21 cellular contexts compared by ENCODE assay signal in the genomic region with DNA sequence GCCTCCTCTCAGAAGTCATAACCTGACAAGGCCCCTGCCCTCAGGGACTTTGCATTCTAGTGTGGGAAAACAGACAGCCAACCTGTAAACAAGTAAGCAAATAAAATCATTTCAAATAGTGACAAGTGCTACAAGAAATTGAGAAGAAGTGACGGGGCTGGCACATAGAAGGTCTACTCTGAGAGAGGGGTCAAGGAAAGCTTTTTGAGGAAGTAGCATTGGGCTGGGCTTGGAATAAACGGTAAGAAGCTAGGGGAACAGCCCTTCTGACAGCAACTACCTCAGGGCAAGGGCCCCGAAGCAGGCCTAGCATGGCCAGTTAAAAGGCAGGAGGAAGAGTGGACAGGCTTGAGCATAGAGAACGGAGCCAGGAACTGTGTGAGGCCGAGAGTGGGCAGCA. TPM values are rescaled to one million over a fixed set of nuclear protein-coding genes. Genes with fewer than 3 reads are reported as not detected.
"Had no signal": no experiment of that assay in that cellular context is flagged by ENCODE, and none has a peak within 500 bp of the region (broad histone marks: within the 10 kb centered on the region; RNA-seq: fewer than 3 reads in every experiment).

No MANE protein-coding gene starts in this region.

- H3K4me3 ChIP-seq: gastroesophageal sphincter, mucosa of descending colon, suprapubic skin, upper lobe of left lung had no signal

- DNase-seq: activated CD4-positive, alpha-beta T cell treated with anti-CD3 and anti-CD28 coated beads for 1 hour; activated CD4-positive, alpha-beta T cell treated with anti-CD3 and anti-CD28 coated beads, Interleukin-2, amount 50 U/mL, for 4 hours; activated CD8-positive, alpha-beta memory T cell treated with anti-CD3 and anti-CD28 coated beads, Interleukin-2, amount 10 ng/mL, durations not matched to agents 7 days and 5 days; activated naive CD4-positive, alpha-beta T cell treated with anti-CD3 and anti-CD28 coated beads, Interleukin-2, amount 50 U/mL, for 16 hours; activated T-cell treated with anti-CD3 and anti-CD28 coated beads, Interleukin-2, amount 50 U/mL, for 1 hour; islet precursor cell; mammary epithelial cell; mucosa of descending colon; stimulated activated CD4-positive, alpha-beta T cell treated with anti-CD3 and anti-CD28 coated beads, Interleukin-15, amount 100 ng/mL, for 24 hours; stimulated activated CD4-positive, alpha-beta T cell treated with anti-CD3 and anti-CD28 coated beads, Interleukin-4, amount 100 ng/mL, for 24 hours; stimulated activated naive CD4-positive, alpha-beta T cell treated with Interleukin-2 at 50 U/mL for 16 hours; T-helper 9 cell; upper lobe of left lung had no signal

- H3K27me3 ChIP-seq: gastroesophageal sphincter, suprapubic skin, upper lobe of left lung had no signal

- FAIRE-seq: colon, endometrium had no signal

- ATAC-seq: activated CD8-positive, alpha-beta memory T cell treated with anti-CD3 and anti-CD28 coated beads, Interleukin-2, amount 10 ng/mL, durations not matched to agents 7 days and 5 days; gastroesophageal sphincter; left lobe of liver; mucosa of descending colon; naive thymus-derived CD4-positive, alpha-beta T cell had no signal

- H3K9me3 ChIP-seq: gastroesophageal sphincter, mucosa of descending colon, neutrophil, suprapubic skin, upper lobe of left lung had no signal

- H3K36me3 ChIP-seq: neutrophil, upper lobe of left lung had no signal

- H3K27ac ChIP-seq: neutrophil, suprapubic skin, upper lobe of left lung, VCaP had no signal

RNA-seq across cellular contexts. Expression of a gene that starts 4.8 kb away (rescaled TPM):
- polyA plus RNA-seq: naive thymus-derived CD4-positive, alpha-beta T cell had no signal
